8 cellular contexts compared by ENCODE assay signal in genomic region chr2:101697124-101697793, GRCh38. TPM values are rescaled to one million over a fixed set of nuclear protein-coding genes. Genes with fewer than 3 reads are reported as not detected.
DNase-seq lines count a peak whose midpoint lies in the region; ATAC-seq and TF ChIP-seq lines count a peak whose summit lies in the region.

MAP4K4 (plus strand) TSS chr2:101697707; CDS start chr2:101698081, 374 bp downstream.

- peaks cover 8% of the 10 kb centered on the region for H3K36me3 Mint-ChIP-seq in CD8-positive, alpha-beta T cell
- peaks cover 12% of the 10 kb centered on the region for H3K36me3 Mint-ChIP-seq in activated naive CD8-positive, alpha-beta T cell treated with anti-CD3 and anti-CD28 coated beads, Interleukin-2, amount 10 ng/mL, durations not matched to agents 7 days and 5 days

- peak; percentile 63 for ATAC-seq in CD8-positive, alpha-beta T cell
- ATAC-seq in GM21390 (IDR thresholded peaks at IDR 0.05; ENCODE audit: unreplicated experiment) (peak; percentile 46), omental fat pad (ENCODE audit: low FRiP score) (peak; percentile 72)
- ATAC-seq in activated naive CD8-positive, alpha-beta T cell treated with anti-CD3 and anti-CD28 coated beads, Interleukin-2, amount 10 ng/mL, durations not matched to agents 7 days and 5 days (ENCODE audit: low read depth): peak; percentile 68

- peak within 1 kb of the TSS; percentile 94 for H3K4me3 Mint-ChIP-seq in CD8-positive, alpha-beta T cell
- peak within 1 kb of the TSS; percentile 90 for H3K4me3 Mint-ChIP-seq in activated naive CD8-positive, alpha-beta T cell treated with anti-CD3 and anti-CD28 coated beads, Interleukin-2, amount 10 ng/mL, durations not matched to agents 7 days and 5 days

- H3K27me3 ChIP-seq in CD8-positive, alpha-beta T cell (ENCODE audit: insufficient read depth, low read length): no peaks in the 10 kb centered on the region

- peak; percentile 53 to 85 (median 77) for DNase-seq in CD8-positive, alpha-beta T cell
- DNase-seq in M059J (ENCODE audit: low read depth): peak; percentile 78
- DNase-seq in SW 1271 (lab: John Stamatoyannopoulos, UW): peak; percentile 34 to 87
- peak; percentile 78 for DNase-seq in activated naive CD8-positive, alpha-beta T cell treated with anti-CD3 and anti-CD28 coated beads, Interleukin-2, amount 10 ng/mL, durations not matched to agents 7 days and 5 days
- peak; percentile 53 to 94 (median 86) for DNase-seq in head of caudate nucleus
- DNase-seq in omental fat pad (ENCODE audit: low spot score): peak; percentile 42

- POLR2A ChIA-PET in CD8-positive, alpha-beta T cell (lab: Charles Lee): interaction anchor here (0.8 to 5.1 kb wide), 4 partner anchors 9 to 126 kb away, joined by 3 to 45 read pairs (median 3); no protein-coding TSS in a partner anchor
- POLR2A ChIA-PET in activated naive CD8-positive, alpha-beta T cell treated with anti-CD3 and anti-CD28 coated beads, Interleukin-2, amount 10 ng/mL, durations not matched to agents 7 days and 5 days (lab: Charles Lee): interaction anchor here (0.9 to 2.5 kb wide), 7 partner anchors 9 to 223 kb away, joined by 3 to 14 read pairs (median 6); partner anchors contain the start of gene RFX8

- peaks cover 34% of the 10 kb centered on the region for H3K4me1 ChIP-seq in CD8-positive, alpha-beta T cell (ENCODE audit: insufficient read depth, low read length)

- peak within 1 kb of the TSS; percentile 96 for H3K27ac Mint-ChIP-seq in CD8-positive, alpha-beta T cell
- peak within 1 kb of the TSS; percentile 93 for H3K27ac Mint-ChIP-seq in activated naive CD8-positive, alpha-beta T cell treated with anti-CD3 and anti-CD28 coated beads, Interleukin-2, amount 10 ng/mL, durations not matched to agents 7 days and 5 days

- no peaks in the 10 kb centered on the region for H3K36me3 ChIP-seq in CD8-positive, alpha-beta T cell (ENCODE audit: insufficient read depth, low read length)

- peak within 1 kb of the TSS; percentile 81 for H3K4me3 ChIP-seq in CD8-positive, alpha-beta T cell (ENCODE audit: low read depth, low read length)

- intact Hi-C loops in CD8-positive, alpha-beta T cell (cut with DNase I, micrococcal nuclease): loop anchor here (1.0 to 10.0 kb wide), 8 partner anchors 8 to 692 kb away; partner anchors contain the start of genes CNOT11 (in 1 of the 2), RNF149 (in 1 of the 2), RPL31 (in 1 of the 2) and TBC1D8 (in 1 of the 2)
- intact Hi-C loops in head of caudate nucleus (cut with DNase I): loop anchor here (5.0 kb wide), 5 partner anchors 40 to 355 kb away; no protein-coding TSS in a partner anchor

- no peak for TF ChIP-seq CTCF in CD8-positive, alpha-beta T cell (IDR thresholded peaks at IDR 0.05)
- no peak for TF ChIP-seq CTCF in omental fat pad (IDR thresholded peaks at IDR 0.05)

- CTCF ChIA-PET in CD8-positive, alpha-beta T cell (lab: Charles Lee): interaction anchor here (0.8 to 4.3 kb wide), 10 partner anchors 21 to 134 kb away, joined by 3 to 25 read pairs (median 4); no protein-coding TSS in a partner anchor

- no peaks in the 10 kb centered on the region for H3K9me3 ChIP-seq in CD8-positive, alpha-beta T cell (ENCODE audit: low read length)

- H3K27me3 Mint-ChIP-seq in CD8-positive, alpha-beta T cell (ENCODE audit: low read depth): no peaks in the 10 kb centered on the region
- peaks cover 2% of the 10 kb centered on the region for H3K27me3 Mint-ChIP-seq in activated naive CD8-positive, alpha-beta T cell treated with anti-CD3 and anti-CD28 coated beads, Interleukin-2, amount 10 ng/mL, durations not matched to agents 7 days and 5 days

- peak within 1 kb of the TSS; percentile 56 for H3K27ac ChIP-seq in CD8-positive, alpha-beta T cell (ENCODE audit: low read depth, low read length)
- peak within 1 kb of the TSS; percentile 94 for H3K27ac ChIP-seq in temporal lobe (ENCODE audit: low read depth, low read length)

- peaks cover 28% of the 10 kb centered on the region for H3K4me1 Mint-ChIP-seq in CD8-positive, alpha-beta T cell (ENCODE audit: low read depth)
- peaks cover 21% of the 10 kb centered on the region for H3K4me1 Mint-ChIP-seq in activated naive CD8-positive, alpha-beta T cell treated with anti-CD3 and anti-CD28 coated beads, Interleukin-2, amount 10 ng/mL, durations not matched to agents 7 days and 5 days

- H3K9me3 Mint-ChIP-seq in CD8-positive, alpha-beta T cell: peaks cover 2% of the 10 kb centered on the region
- H3K9me3 Mint-ChIP-seq in activated naive CD8-positive, alpha-beta T cell treated with anti-CD3 and anti-CD28 coated beads, Interleukin-2, amount 10 ng/mL, durations not matched to agents 7 days and 5 days: peaks cover 3% of the 10 kb centered on the region

RNA-seq across cellular contexts. Expression of gene MAP4K4, which starts in this region (rescaled TPM):
- 10 to 100 TPM; 72.4 TPM for total RNA-seq in CD8-positive, alpha-beta T cell
- total RNA-seq in M059J (2014; rRNA removed; shearing (Covaris generic)): 21.5 and 37.6 TPM in 2 replicates
- total RNA-seq in activated naive CD8-positive, alpha-beta T cell treated with anti-CD3 and anti-CD28 coated beads, Interleukin-2, amount 10 ng/mL, durations not matched to agents 7 days and 5 days: 10 to 100 TPM; 79.8 to 84.5 TPM
- 100 to 1,000 TPM in 3 of 4 donors, 10 to 100 TPM in 1; 85.9 to 199 (median 110) TPM for total RNA-seq in omental fat pad
- 169 TPM for total RNA-seq in temporal lobe

Comparison
In these comparisons a context has a peak if more than half of its experiments do, and no peak if none do; other contexts are left out.
1. Peak in every context shown above with its lines: DNase-seq, ATAC-seq, H3K4me3 ChIP-seq and H3K27ac ChIP-seq.